Comparison of ENCODE assay signal across 28 cellular contexts in genomic region chr10:100022403-100022802, GRCh38. TPM values are rescaled to one million over a fixed set of nuclear protein-coding genes. Genes with fewer than 3 reads are reported as not detected.
A peak's percentile ranks its signal among the peaks of the same experiment; 100 is the strongest.
DNase-seq lines count a peak whose midpoint lies in the region; ATAC-seq, FAIRE-seq and TF ChIP-seq lines count a peak whose summit lies in the region.
"Had no signal": no experiment of that assay in that cellular context is flagged by ENCODE, and none has a peak within 500 bp of the region (broad histone marks: within the 10 kb centered on the region; RNA-seq: fewer than 3 reads in every experiment).

No MANE protein-coding gene starts in this region.

- peak; percentile 47 for DNase-seq in DMS53 (lab: John Stamatoyannopoulos, UW)
- no peak for DNase-seq in DMS53 treated with DMSO at 0.1 percent for 48 hours (lab: John Stamatoyannopoulos, UW; ENCODE audit: unreplicated experiment)
- DNase-seq in EH (ENCODE audit: low read depth) = peak; percentile 56
- DNase-seq in PC-3 = peak; percentile 49
- DNase-seq in fibroblast of mammary gland (ENCODE audit: low read depth) = peak; percentile 67
- no peak for DNase-seq in GM19239 (ENCODE audit: insufficient read length, low spot score)
- DNase-seq in HuH-7 (ENCODE audit: low spot score) = no peak
- DNase-seq in left ventricle myocardium superior = no peak
- DNase-seq: activated CD4-positive, alpha-beta T cell treated with anti-CD3 and anti-CD28 coated beads for 1 hour; activated naive CD4-positive, alpha-beta T cell treated with anti-CD3 and anti-CD28 coated beads, Interleukin-2, amount 50 U/mL, for 16 hours; activated T-cell treated with anti-CD3 and anti-CD28 coated beads, Interleukin-2, amount 50 U/mL, for 72 hours; Calu3; GDM1; mesenchymal stem cell; natural killer cell; stimulated activated CD4-positive, alpha-beta T cell treated with anti-CD3 and anti-CD28 coated beads, Interleukin-1b, Interleukin-23, amount 100 ng/mL, for 48 hours; stimulated activated naive CD4-positive, alpha-beta T cell treated with Interleukin-2 at 50 U/mL for 16 hours; SW 1271; trophoblast cell had no signal

- ATAC-seq in PC-3 (peak; percentile 25; the same call in 1 of the 2 replicates), left ventricle myocardium superior (no peak)
- ATAC-seq: activated T-cell treated with anti-CD3 and anti-CD28 coated beads, Interleukin-2, amount 50 U/mL, for 72 hours; HepG2; natural killer cell had no signal

- H3K9me3 ChIP-seq in PC-3 (ENCODE audit: low read length) = no peaks in the 10 kb centered on the region
- H3K9me3 ChIP-seq: HAP-1 had no signal

- BruUV-seq in PC-3 (replicated peaks; lab: Mats Ljungman, UMichigan) = no TSS peak

- H3K79me2 ChIP-seq in PC-3 (ENCODE audit: low read length) = no peaks in the 10 kb centered on the region

- CTCF ChIA-PET in PC-3 (lab: Charles Lee) = interaction anchor here (0.7 kb wide), 1 partner anchor 126 kb away, joined by 3 read pairs; no protein-coding TSS in a partner anchor

- H4K20me1 ChIP-seq in PC-3 (ENCODE audit: low read length) = no peaks in the 10 kb centered on the region
- H4K20me1 ChIP-seq: BLaER1 had no signal

- H3K36me3 ChIP-seq in PC-3 (ENCODE audit: low read depth, low read length) = no peaks in the 10 kb centered on the region
- H3K36me3 ChIP-seq: BLaER1, HAP-1 had no signal

- TF ChIP-seq CTCF in PC-3 (conservative IDR thresholded peaks at IDR 0.05; ENCODE audit: low read depth, low read length) = no peak
- no peak for TF ChIP-seq CTCF in fibroblast of mammary gland (conservative IDR thresholded peaks at IDR 0.05; ENCODE audit: control insufficient read depth, insufficient read depth, low read depth, low read length)

- POLR2A ChIA-PET in PC-3 (lab: Charles Lee; ENCODE audit: unreplicated experiment) = no interaction called here

- H3K9me2 ChIP-seq in PC-3 (replicated peaks; ENCODE audit: low read length) = no peaks in the 10 kb centered on the region

- H3K4me2 ChIP-seq in PC-3 (ENCODE audit: low read length) = no peak overlapping the region
- H3K4me2 ChIP-seq: BLaER1 had no signal

- no peak overlapping the region for H3K9ac ChIP-seq in PC-3 (ENCODE audit: low read length)
- H3K9ac ChIP-seq: BLaER1 had no signal

- no peaks in the 10 kb centered on the region for H3K27me3 ChIP-seq in PC-3 (ENCODE audit: low read length)
- H3K27me3 ChIP-seq: BLaER1 had no signal

- H3K4me1 ChIP-seq in PC-3 (ENCODE audit: insufficient read depth, low read length) = peaks cover 27% of the 10 kb centered on the region
- H3K4me1 ChIP-seq: HAP-1 had no signal

- H3K27ac ChIP-seq in PC-3 (ENCODE audit: low read length) = no peak overlapping the region
- H3K27ac ChIP-seq: 22Rv1, BLaER1, coronary artery had no signal

- intact Hi-C loops in PC-3 (cut with micrococcal nuclease) (no loop called here), left ventricle myocardium superior (cut with micrococcal nuclease) (no loop called here)

- H3K4me3 ChIP-seq in PC-3 (ENCODE audit: low read length) (no peak overlapping the region), fibroblast of mammary gland (ENCODE audit: control insufficient read depth, low read depth, low read length) (no peak overlapping the region)
- H3K4me3 ChIP-seq: BLaER1, coronary artery, HAP-1 had no signal

- FAIRE-seq in GM19239 (lab: Jason Lieb, UNC) = no peak
- FAIRE-seq: endometrium, frontal cortex, HepG2 had no signal

- no peak overlapping the region for H2AFZ ChIP-seq in PC-3 (ENCODE audit: low read length)

- no peaks in the 10 kb centered on the region for H3F3A ChIP-seq in PC-3 (ENCODE audit: low read length, unreplicated experiment)

RNA-seq across cellular contexts. Expression of gene DNMBP, which starts 12.7 kb away (rescaled TPM):
- 6.2 and 8.1 TPM in 2 replicates for total RNA-seq in PC-3 (2014; rRNA removed)
- 5.5 TPM for total RNA-seq in left ventricle myocardium superior

RNA-seq across cellular contexts. Expression of gene CPN1, which starts 59.3 kb away (rescaled TPM):
- total RNA-seq in PC-3 (2014; rRNA removed) (not detected in 2 replicates), left ventricle myocardium superior (not detected)
- total RNA-seq: activated CD8-positive, alpha-beta memory T cell treated with anti-CD3 and anti-CD28 coated beads for 36 hours; activated T-cell treated with anti-CD3 and anti-CD28 coated beads, Interleukin-2, amount 50 U/mL, for 72 hours; Calu3; frontal cortex; natural killer cell; posterior vena cava had no signal

Comparison
In these comparisons a context has a peak if more than half of its experiments do, and no peak if none do; other contexts are left out.
1. DNase-seq: peak in DMS53 (single experiment), EH (single experiment), PC-3 (single experiment) and fibroblast of mammary gland (single experiment); none in DMS53 treated with DMSO at 0.1 percent for 48 hours (single experiment), GM19239 (single experiment), HuH-7 (single experiment) and left ventricle myocardium superior (single experiment).